ENCODE assay signal across 18 cellular contexts in the genomic region with DNA sequence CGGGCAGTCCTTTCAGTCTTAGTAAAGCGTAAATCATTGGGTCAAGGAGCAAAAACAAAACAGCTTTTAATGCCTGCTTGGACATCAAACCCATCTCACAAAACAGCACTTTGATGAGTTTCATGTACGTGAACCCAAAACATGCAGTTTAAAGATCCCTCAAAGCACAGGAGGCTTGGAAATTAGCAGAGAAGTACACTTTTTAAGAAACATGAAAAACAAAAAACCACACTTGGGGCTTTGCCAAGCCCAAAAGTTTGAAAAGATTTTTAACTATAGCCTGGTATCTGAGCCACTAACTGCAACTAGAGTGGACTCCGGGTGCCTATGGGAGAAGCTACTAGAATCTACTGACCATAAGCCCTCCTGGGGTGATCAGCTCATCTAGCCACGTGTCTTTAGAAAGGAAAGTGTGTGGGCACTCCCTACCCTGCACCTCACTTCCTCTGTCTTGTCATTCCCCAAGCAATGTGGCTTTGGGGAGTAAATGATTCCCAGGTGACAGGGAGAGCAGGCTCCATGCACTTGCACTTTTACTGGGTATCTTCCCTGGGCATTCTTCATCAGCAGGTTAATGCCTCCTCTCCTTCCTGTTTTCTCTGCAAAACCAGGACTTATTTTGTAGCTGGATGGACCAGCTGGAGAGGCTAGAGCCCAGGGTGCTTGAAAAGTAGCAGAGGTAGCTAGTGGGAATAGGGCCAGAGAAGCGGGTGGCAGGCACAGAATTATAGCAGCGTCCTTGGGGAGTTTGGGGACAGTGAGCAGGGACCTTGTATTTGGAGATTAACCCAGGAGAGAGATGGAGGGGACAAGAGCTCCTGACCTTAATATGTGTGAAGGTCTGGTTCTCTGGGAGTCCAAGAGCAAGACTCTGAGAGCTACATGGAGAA.
A peak's percentile ranks its signal among the peaks of the same experiment; 100 is the strongest.
DNase-seq lines count a peak whose midpoint lies in the region; ATAC-seq and TF ChIP-seq lines count a peak whose summit lies in the region.
"Had no signal": no experiment of that assay in that cellular context is flagged by ENCODE, and none has a peak within 500 bp of the region (broad histone marks: within the 10 kb centered on the region; RNA-seq: fewer than 3 reads in every experiment).

No MANE protein-coding gene starts in this region.

- H3K36me3 Mint-ChIP-seq in activated naive CD8-positive, alpha-beta T cell treated with anti-CD3 and anti-CD28 coated beads for 36 hours, result peaks cover 18% of the 10 kb centered on the region
- H3K36me3 Mint-ChIP-seq: WTC11 had no signal

- no peaks in the 10 kb centered on the region for H3K9me2 ChIP-seq in Loucy (replicated peaks; ENCODE audit: low read depth, low read length)

- TF ChIP-seq EP300 in sigmoid colon (IDR thresholded peaks at IDR 0.05), result no peak

- H3K4me1 ChIP-seq in Loucy (ENCODE audit: insufficient read depth, low read length, poor library complexity, severe bottlenecking) (peaks cover 27% of the 10 kb centered on the region), sigmoid colon (no peaks in the 10 kb centered on the region)
- H3K4me1 ChIP-seq: psoas muscle had no signal

- ATAC-seq in GM21825 (IDR thresholded peaks at IDR 0.05; ENCODE audit: unreplicated experiment), result no peak
- no peak for ATAC-seq in GM19455 (IDR thresholded peaks at IDR 0.05; ENCODE audit: unreplicated experiment)
- ATAC-seq: left colon, psoas muscle, WTC11 had no signal

- TF ChIP-seq CTCF in Loucy (conservative IDR thresholded peaks at IDR 0.05; ENCODE audit: low read length) (no peak), sigmoid colon (IDR thresholded peaks at IDR 0.05) (no peak)

- peak overlapping the region; percentile 7; the same call in 1 of the 2 replicates for H2AFZ ChIP-seq in Loucy (ENCODE audit: low read length)

- peak; percentile 54 for DNase-seq in activated effector memory CD4-positive, alpha-beta T cell treated with anti-CD3 and anti-CD28 coated beads, Interleukin-2, amount 50 U/mL, for 16 hours
- no peak for DNase-seq in activated effector memory CD4-positive, alpha-beta T cell treated with Interleukin-2 at 50 U/mL for 16 hours
- no peak for DNase-seq in activated naive CD8-positive, alpha-beta T cell treated with anti-CD3 and anti-CD28 coated beads for 36 hours
- peak; percentile 17 for DNase-seq in sigmoid colon
- DNase-seq in GM19238 (ENCODE audit: insufficient read length, low spot score), result no peak
- DNase-seq: HFFc6, IMR-90, MG63, midbrain, NCI-H1436 treated with DMSO at 0.1 percent for 48 hours, NCI-H526 treated with DMSO at 0.1 percent for 48 hours, psoas muscle, SHP77 had no signal

- 71 to 85% methylated on average over 7 of the region's 7 CpGs for WGBS in sigmoid colon, 2 donors

- peak overlapping the region; percentile 58 for H3K4me2 ChIP-seq in Loucy (ENCODE audit: low read depth, low read length, poor library complexity, severe bottlenecking)

- H3K9me3 ChIP-seq in Loucy (ENCODE audit: insufficient read depth, low read depth, low read length) (no peaks in the 10 kb centered on the region), sigmoid colon (no peaks in the 10 kb centered on the region)
- H3K9me3 ChIP-seq: MG63, psoas muscle had no signal

- peak overlapping the region; percentile 49 for H3K9ac ChIP-seq in Loucy (ENCODE audit: low read depth, low read length, poor library complexity, severe bottlenecking)

- peaks cover 17% of the 10 kb centered on the region for H3K9me3 Mint-ChIP-seq in activated naive CD8-positive, alpha-beta T cell treated with anti-CD3 and anti-CD28 coated beads for 36 hours

- no peaks in the 10 kb centered on the region for H3K27me3 ChIP-seq in Loucy (ENCODE audit: insufficient read depth, low read length, poor library complexity, severe bottlenecking)
- no peaks in the 10 kb centered on the region for H3K27me3 ChIP-seq in sigmoid colon
- H3K27me3 ChIP-seq: MG63 had no signal

- H3K27me3 Mint-ChIP-seq in activated naive CD8-positive, alpha-beta T cell treated with anti-CD3 and anti-CD28 coated beads for 36 hours, result no peaks in the 10 kb centered on the region

- H3K4me3 ChIP-seq in Loucy (ENCODE audit: low read length, poor library complexity, severe bottlenecking) (no peak overlapping the region), sigmoid colon (no peak overlapping the region)
- H3K4me3 ChIP-seq: MG63, psoas muscle had no signal

- H3F3A ChIP-seq in Loucy (ENCODE audit: low read depth), result no peaks in the 10 kb centered on the region

- H3K27ac Mint-ChIP-seq in activated naive CD8-positive, alpha-beta T cell treated with anti-CD3 and anti-CD28 coated beads for 36 hours, result peak overlapping the region; percentile 92
- H3K27ac Mint-ChIP-seq: HFFc6, WTC11 had no signal

- peaks cover 77% of the 10 kb centered on the region for H3K4me1 Mint-ChIP-seq in activated naive CD8-positive, alpha-beta T cell treated with anti-CD3 and anti-CD28 coated beads for 36 hours
- H3K4me1 Mint-ChIP-seq: WTC11 had no signal

- H3K4me3 Mint-ChIP-seq in activated naive CD8-positive, alpha-beta T cell treated with anti-CD3 and anti-CD28 coated beads for 36 hours, result peak overlapping the region; percentile 56
- H3K4me3 Mint-ChIP-seq: HFFc6, WTC11 had no signal

- H4K20me1 ChIP-seq in Loucy (ENCODE audit: insufficient read depth, low read length, poor library complexity, severe bottlenecking), result no peaks in the 10 kb centered on the region

- H3K36me3 ChIP-seq in Loucy (ENCODE audit: insufficient read depth, low read length) (no peaks in the 10 kb centered on the region), sigmoid colon (no peaks in the 10 kb centered on the region)
- H3K36me3 ChIP-seq: MG63 had no signal

- intact Hi-C loops in sigmoid colon (cut with DNase I), result no loop called here

- H3K27ac ChIP-seq in sigmoid colon, result no peak overlapping the region
- H3K27ac ChIP-seq: psoas muscle had no signal

- TF ChIP-seq POLR2A in sigmoid colon (IDR thresholded peaks at IDR 0.05), result no peak

- H3K79me2 ChIP-seq in Loucy (ENCODE audit: insufficient read depth, low read length), result no peaks in the 10 kb centered on the region

Comparison
In these comparisons a context has a peak if more than half of its experiments do, and no peak if none do; other contexts are left out.
1. DNase-seq: peak in activated effector memory CD4-positive, alpha-beta T cell treated with anti-CD3 and anti-CD28 coated beads, Interleukin-2, amount 50 U/mL, for 16 hours (single experiment) and sigmoid colon (single experiment); none in activated effector memory CD4-positive, alpha-beta T cell treated with Interleukin-2 at 50 U/mL for 16 hours (single experiment), activated naive CD8-positive, alpha-beta T cell treated with anti-CD3 and anti-CD28 coated beads for 36 hours (single experiment) and GM19238 (single experiment).